Comparison of ENCODE assay signal across 11 cellular contexts in genomic region chr2:75260946-75261345, GRCh38.
"Had no signal": no experiment of that assay in that cellular context is flagged by ENCODE, and none has a peak within 500 bp of the region (broad histone marks: within the 10 kb centered on the region; RNA-seq: fewer than 3 reads in every experiment).

No MANE protein-coding gene starts in this region.

- FAIRE-seq: H1, H54 had no signal

- H3K4me3 Mint-ChIP-seq: GM23338, H9, HFFc6 had no signal

- H3K4me3 ChIP-seq: GM23248, GM23338, HAP-1 had no signal

- H3K36me3 ChIP-seq: HAP-1 had no signal

- H3K27ac Mint-ChIP-seq: GM23338, H9, HFFc6 had no signal

- ATAC-seq: GM23338, HCT116 had no signal

- H3K4me2 ChIP-seq: GM23338 had no signal

- H3K4me1 Mint-ChIP-seq: GM23338, H9 had no signal

- H3K27ac ChIP-seq: GM23248 had no signal

- DNase-seq: GM23248, GOT3, H7, H9, HCEC 1CT, HFFc6 had no signal
